Comparison of ENCODE assay signal across 1 cellular context in the genomic region with DNA sequence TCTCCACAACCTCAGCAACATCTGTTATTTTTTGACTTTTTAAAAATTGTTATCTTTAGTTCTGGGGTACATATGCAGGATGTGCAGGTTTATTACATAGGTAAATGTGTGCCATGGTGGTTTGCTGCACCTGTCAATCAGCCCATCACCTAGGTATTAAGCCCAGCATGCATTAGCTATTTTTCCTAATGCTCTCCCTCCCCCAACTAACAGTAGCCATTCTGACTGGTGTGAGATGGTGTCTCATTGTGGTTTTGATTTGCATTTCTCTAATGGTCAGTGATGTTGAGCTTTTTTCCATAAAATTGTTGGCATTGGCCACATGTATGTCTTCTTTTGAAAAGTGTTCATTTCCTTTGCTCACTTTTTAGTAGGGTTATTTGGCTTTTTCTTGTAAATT. TPM values are rescaled to one million over a fixed set of nuclear protein-coding genes. Genes with fewer than 3 reads are reported as not detected.
"Had no signal": no experiment of that assay in that cellular context is flagged by ENCODE, and none has a peak within 500 bp of the region (broad histone marks: within the 10 kb centered on the region; RNA-seq: fewer than 3 reads in every experiment).

No MANE protein-coding gene starts in this region.

RNA-seq across cellular contexts. Expression of a gene that starts 29.2 kb away (rescaled TPM):
- total RNA-seq: G401 had no signal
